ENCODE assay signal across 25 cellular contexts in the genomic region with DNA sequence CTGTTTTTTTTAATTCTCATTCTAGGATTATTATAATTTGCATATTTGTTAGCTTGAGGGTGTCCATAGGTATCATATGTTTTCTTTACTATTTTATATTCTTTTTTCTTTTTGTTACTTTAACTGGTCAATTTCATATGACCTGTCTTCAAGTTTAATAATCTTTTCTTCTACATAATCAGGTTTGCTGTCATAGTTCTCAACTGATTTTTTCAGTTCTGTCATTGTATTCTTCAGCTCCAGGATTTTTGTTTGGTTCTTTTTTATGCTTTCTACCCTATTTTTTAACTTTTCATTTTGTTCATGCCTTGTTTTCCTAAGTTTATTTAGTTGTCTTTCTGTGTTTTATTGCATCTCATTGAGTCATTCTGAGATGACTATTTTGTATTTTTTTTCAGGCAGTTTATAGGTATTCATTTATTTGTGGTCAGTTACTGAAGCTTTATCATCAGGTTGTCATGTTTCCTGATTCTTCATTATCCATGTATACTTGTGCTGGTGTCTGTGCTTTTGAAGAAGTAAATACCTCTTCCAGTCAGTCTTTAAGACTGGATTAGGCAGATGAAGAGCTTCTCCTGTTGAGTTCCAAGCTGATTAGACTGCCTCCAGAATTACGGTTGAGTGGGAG.
"Had no signal": no experiment of that assay in that cellular context is flagged by ENCODE, and none has a peak within 500 bp of the region (broad histone marks: within the 10 kb centered on the region; RNA-seq: fewer than 3 reads in every experiment).

No MANE protein-coding gene starts in this region.

- H3K4me1 Mint-ChIP-seq: activated CD8-positive, alpha-beta memory T cell treated with anti-CD3 and anti-CD28 coated beads, Interleukin-2, amount 10 ng/mL, durations not matched to agents 7 days and 5 days; activated naive CD8-positive, alpha-beta T cell treated with anti-CD3 and anti-CD28 coated beads, Interleukin-2, amount 50 U/mL, for 24 hours; brain; WTC11 had no signal

- H3K9ac ChIP-seq: KMS-11 had no signal

- H3K36me3 ChIP-seq: ascending aorta, cardiac muscle cell had no signal

- H3K4me3 Mint-ChIP-seq: activated CD8-positive, alpha-beta memory T cell treated with anti-CD3 and anti-CD28 coated beads, Interleukin-2, amount 10 ng/mL, durations not matched to agents 7 days and 5 days; activated naive CD8-positive, alpha-beta T cell treated with anti-CD3 and anti-CD28 coated beads, Interleukin-2, amount 50 U/mL, for 24 hours; activated T-cell treated with anti-CD3 and anti-CD28 coated beads, Interleukin-2, amount 50 U/mL, for 24 hours; activated T-helper 1 cell treated with anti-CD3 and anti-CD28 coated beads, Interleukin-12 subunit alpha, Interleukin-12 subunit beta, Interleukin-2, Interleukin-4 antibody, amounts not matched to agents 30 ng/mL and 10 ng/mL and 1 ng/mL, durations not matched to agents 14 hours and 24 hours and 36 hours; brain; T-helper 1 cell treated with Interleukin-12 subunit alpha and Interleukin-12 subunit beta and Interleukin-4 antibody, amounts not matched to agents 30 μg/mL and 1 μg/mL, for 36 hours; WTC11 had no signal

- H3K36me3 Mint-ChIP-seq: activated CD8-positive, alpha-beta memory T cell treated with anti-CD3 and anti-CD28 coated beads, Interleukin-2, amount 10 ng/mL, durations not matched to agents 7 days and 5 days; brain; WTC11 had no signal

- H3K27ac Mint-ChIP-seq: activated CD8-positive, alpha-beta memory T cell treated with anti-CD3 and anti-CD28 coated beads, Interleukin-2, amount 10 ng/mL, durations not matched to agents 7 days and 5 days; activated naive CD4-positive, alpha-beta T cell treated with anti-CD3 and anti-CD28 coated beads, Interleukin-2, amount 50 U/mL, for 72 hours; activated naive CD8-positive, alpha-beta T cell treated with anti-CD3 and anti-CD28 coated beads, Interleukin-2, amount 50 U/mL, for 24 hours; activated T-cell treated with anti-CD3 and anti-CD28 coated beads, Interleukin-2, amount 50 U/mL, for 24 hours; activated T-helper 1 cell treated with anti-CD3 and anti-CD28 coated beads, Interleukin-12 subunit alpha, Interleukin-12 subunit beta, Interleukin-2, Interleukin-4 antibody, amounts not matched to agents 30 ng/mL and 10 ng/mL and 1 ng/mL, durations not matched to agents 14 hours and 24 hours and 36 hours; brain; T-helper 1 cell treated with Interleukin-12 subunit alpha and Interleukin-12 subunit beta and Interleukin-4 antibody, amounts not matched to agents 30 μg/mL and 1 μg/mL, for 36 hours; WTC11 had no signal

- DNase-seq: activated CD4-positive, alpha-beta T cell treated with anti-CD3 and anti-CD28 coated beads for 48 hours; activated CD4-positive, alpha-beta T cell treated with anti-CD3 and anti-CD28 coated beads, Interleukin-2, amount 50 U/mL, for 48 hours; activated CD4-positive, CD25-positive, alpha-beta regulatory T cell treated with anti-CD3 and anti-CD28 coated beads, Interleukin-2, amount 50 U/mL, for 72 hours; activated CD8-positive, alpha-beta memory T cell treated with anti-CD3 and anti-CD28 coated beads, Interleukin-2, amount 10 ng/mL, durations not matched to agents 7 days and 5 days; activated effector memory CD4-positive, alpha-beta T cell treated with Interleukin-2 at 50 U/mL for 16 hours; activated naive CD4-positive, alpha-beta T cell; activated naive CD8-positive, alpha-beta T cell treated with anti-CD3 and anti-CD28 coated beads, Interleukin-2, amount 50 U/mL, for 24 hours; activated T-cell treated with anti-CD3 and anti-CD28 coated beads, Interleukin-2, amount 50 U/mL, for 24 hours; amniotic stem cell; NCI-H1105 treated with DMSO at 0.1 percent for 48 hours; NCI-H1436 treated with DMSO at 0.1 percent for 48 hours; NCI-H187; NCI-H2081; NCI-H510A treated with DMSO at 0.1 percent for 48 hours; NCI-H69; NK-92 treated with Interleukin-12 subunit alpha and Interleukin-12 subunit beta, amount 100 ng/mL, for 24 hours had no signal

- H3K27me3 ChIP-seq: ascending aorta had no signal

- H3K4me1 ChIP-seq: ascending aorta had no signal

- H3K27me3 Mint-ChIP-seq: activated CD8-positive, alpha-beta memory T cell treated with anti-CD3 and anti-CD28 coated beads, Interleukin-2, amount 10 ng/mL, durations not matched to agents 7 days and 5 days had no signal

- ATAC-seq: activated CD8-positive, alpha-beta memory T cell treated with anti-CD3 and anti-CD28 coated beads, Interleukin-2, amount 10 ng/mL, durations not matched to agents 7 days and 5 days; activated naive CD4-positive, alpha-beta T cell treated with anti-CD3 and anti-CD28 coated beads, Interleukin-2, amount 50 U/mL, for 72 hours; activated naive CD8-positive, alpha-beta T cell treated with anti-CD3 and anti-CD28 coated beads, Interleukin-2, amount 50 U/mL, for 24 hours; WTC11 had no signal

- H3K9me3 ChIP-seq: ascending aorta had no signal

- H3K27ac ChIP-seq: ascending aorta, cardiac muscle cell, KMS-11, SK-N-MC had no signal

- H3K4me3 ChIP-seq: ascending aorta, cardiac muscle cell, SK-N-MC had no signal
